9 cellular contexts compared by ENCODE assay signal in genomic region chr2:74836675-74837401, GRCh38. TPM values are rescaled to one million over a fixed set of nuclear protein-coding genes. Genes with fewer than 3 reads are reported as not detected.
DNase-seq lines count a peak whose midpoint lies in the region; ATAC-seq and TF ChIP-seq lines count a peak whose summit lies in the region.
"Had no signal": no experiment of that assay in that cellular context is flagged by ENCODE, and none has a peak within 500 bp of the region (broad histone marks: within the 10 kb centered on the region; RNA-seq: fewer than 3 reads in every experiment).

No MANE protein-coding gene starts in this region.

- DNase-seq in activated CD8-positive, alpha-beta T cell treated with anti-CD3 and anti-CD28 coated beads, Interleukin-2, amount 10 ng/mL, durations not matched to agents 7 days and 5 days: no peak
- DNase-seq in lower lobe of right lung (no peak), HEK293T (ENCODE audit: extremely low spot score) (no peak), NCI-H345 treated with DMSO at 0.1 percent for 48 hours (lab: John Stamatoyannopoulos, UW; ENCODE audit: unreplicated experiment) (no peak), glomerular visceral epithelial cell (ENCODE audit: extremely low spot score) (no peak)
- DNase-seq: activated CD4-positive, CD25-positive, alpha-beta regulatory T cell had no signal

- no peak for ATAC-seq in activated CD8-positive, alpha-beta T cell treated with anti-CD3 and anti-CD28 coated beads, Interleukin-2, amount 10 ng/mL, durations not matched to agents 7 days and 5 days
- ATAC-seq in lower lobe of right lung: no peak
- ATAC-seq in GM21619 (IDR thresholded peaks at IDR 0.05; ENCODE audit: unreplicated experiment): no peak

- H3K9me3 ChIP-seq in lower lobe of right lung: no peaks in the 10 kb centered on the region

- no peaks in the 10 kb centered on the region for H3K27me3 ChIP-seq in lower lobe of right lung (ENCODE audit: low read depth)

- H3K4me3 Mint-ChIP-seq in activated CD8-positive, alpha-beta T cell treated with anti-CD3 and anti-CD28 coated beads, Interleukin-2, amount 10 ng/mL, durations not matched to agents 7 days and 5 days: peak overlapping the region; percentile 94

- TF ChIP-seq CTCF in 22Rv1 (IDR thresholded peaks at IDR 0.05) (peak; percentile 47), GM12875 (IDR thresholded peaks at IDR 0.05; ENCODE audit: borderline replicate concordance, insufficient read depth, low read depth, low read length) (no peak), lower lobe of right lung (IDR thresholded peaks at IDR 0.05) (no peak)

- H3K27ac ChIP-seq in 22Rv1: peak overlapping the region; percentile 64; the same call in 1 of the 2 replicates
- no peak overlapping the region for H3K27ac ChIP-seq in lower lobe of right lung

- H3K27me3 Mint-ChIP-seq in activated CD8-positive, alpha-beta T cell treated with anti-CD3 and anti-CD28 coated beads, Interleukin-2, amount 10 ng/mL, durations not matched to agents 7 days and 5 days (ENCODE audit: low read depth): no peaks in the 10 kb centered on the region

- peaks cover 78% of the 10 kb centered on the region for H3K4me1 Mint-ChIP-seq in activated CD8-positive, alpha-beta T cell treated with anti-CD3 and anti-CD28 coated beads, Interleukin-2, amount 10 ng/mL, durations not matched to agents 7 days and 5 days (ENCODE audit: low read depth)

- no peaks in the 10 kb centered on the region for H3K36me3 ChIP-seq in lower lobe of right lung

- H3K36me3 Mint-ChIP-seq in activated CD8-positive, alpha-beta T cell treated with anti-CD3 and anti-CD28 coated beads, Interleukin-2, amount 10 ng/mL, durations not matched to agents 7 days and 5 days (ENCODE audit: low read depth): peaks cover 33% of the 10 kb centered on the region

- H3K4me3 ChIP-seq in GM12875 (ENCODE audit: low read depth, low read length): peak overlapping the region; percentile 87
- H3K4me3 ChIP-seq in lower lobe of right lung: peak overlapping the region; percentile 83

- peaks cover 45% of the 10 kb centered on the region for H3K4me1 ChIP-seq in lower lobe of right lung

- POLR2A ChIA-PET in activated CD8-positive, alpha-beta T cell treated with anti-CD3 and anti-CD28 coated beads, Interleukin-2, amount 10 ng/mL, durations not matched to agents 7 days and 5 days (lab: Charles Lee): interaction anchor here (0.7 to 1.0 kb wide), 2 partner anchors 13 to 355 kb away, joined by 3 read pairs; no protein-coding TSS in a partner anchor
- POLR2A ChIA-PET in HEK293T (lab: Yijun Ruan, JAX): interaction anchor here (1.1 to 1.9 kb wide), 3 partner anchors 14 to 119 kb away, joined by 3 to 6 read pairs (median 3); no protein-coding TSS in a partner anchor

- H3K27ac Mint-ChIP-seq in activated CD8-positive, alpha-beta T cell treated with anti-CD3 and anti-CD28 coated beads, Interleukin-2, amount 10 ng/mL, durations not matched to agents 7 days and 5 days: peak overlapping the region; percentile 48

- H3K9me3 Mint-ChIP-seq in activated CD8-positive, alpha-beta T cell treated with anti-CD3 and anti-CD28 coated beads, Interleukin-2, amount 10 ng/mL, durations not matched to agents 7 days and 5 days (ENCODE audit: insufficient read depth): no peaks in the 10 kb centered on the region

- intact Hi-C loops in lower lobe of right lung (cut with DNase I): no loop called here

- CTCF ChIA-PET in activated CD8-positive, alpha-beta T cell treated with anti-CD3 and anti-CD28 coated beads, Interleukin-2, amount 10 ng/mL, durations not matched to agents 7 days and 5 days (lab: Charles Lee): interaction anchor here (0.6 to 8.1 kb wide), 15 partner anchors 11 to 227 kb away, joined by 3 to 87 read pairs (median 5); no protein-coding TSS in a partner anchor
- CTCF ChIA-PET in HEK293T (lab: Yijun Ruan, JAX): interaction anchor here (0.6 to 1.1 kb wide), 6 partner anchors 10 to 57 kb away, joined by 3 to 4 read pairs (median 3); no protein-coding TSS in a partner anchor

TF ChIP-seq in HEK293T, 16 proteins besides CTCF, POLR2A, EP300 and RAD21:
- no peak for TF ChIP-seq BHLHE40 (IDR thresholded peaks at IDR 0.05; ENCODE audit: borderline replicate concordance)
- TF ChIP-seq ELF4 (IDR thresholded peaks at IDR 0.05): no peak
- no peak for TF ChIP-seq L3MBTL2 (conservative IDR thresholded peaks at IDR 0.05)
- no peak for TF ChIP-seq PKNOX1 (IDR thresholded peaks at IDR 0.05)
- TF ChIP-seq ZNF384 (IDR thresholded peaks at IDR 0.05): no peak
- TF ChIP-seq FOXM1 (IDR thresholded peaks at IDR 0.05; ENCODE audit: borderline replicate concordance): no peak
- no peak for TF ChIP-seq NFRKB (IDR thresholded peaks at IDR 0.05)
- no peak for TF ChIP-seq ARNT (IDR thresholded peaks at IDR 0.05)

RNA-seq across cellular contexts. Expression of gene HK2, which starts 2.9 kb away (rescaled TPM):
- total RNA-seq in activated CD8-positive, alpha-beta T cell treated with anti-CD3 and anti-CD28 coated beads, Interleukin-2, amount 10 ng/mL, durations not matched to agents 7 days and 5 days: 10 to 100 TPM; 42.6 to 44.7 TPM
- total RNA-seq in lower lobe of right lung: 86.7 TPM
